Comparison of ENCODE assay signal across 1 cellular context in genomic region chr17:19720631-19721426, GRCh38.
TF ChIP-seq lines count a peak whose summit lies in the region.

No MANE protein-coding gene starts in this region.

TF ChIP-seq in HepG2, 621 proteins besides CTCF, POLR2A, EP300 and RAD21 (continued from another document and continues in another):
- TF ChIP-seq, protein P1, sequence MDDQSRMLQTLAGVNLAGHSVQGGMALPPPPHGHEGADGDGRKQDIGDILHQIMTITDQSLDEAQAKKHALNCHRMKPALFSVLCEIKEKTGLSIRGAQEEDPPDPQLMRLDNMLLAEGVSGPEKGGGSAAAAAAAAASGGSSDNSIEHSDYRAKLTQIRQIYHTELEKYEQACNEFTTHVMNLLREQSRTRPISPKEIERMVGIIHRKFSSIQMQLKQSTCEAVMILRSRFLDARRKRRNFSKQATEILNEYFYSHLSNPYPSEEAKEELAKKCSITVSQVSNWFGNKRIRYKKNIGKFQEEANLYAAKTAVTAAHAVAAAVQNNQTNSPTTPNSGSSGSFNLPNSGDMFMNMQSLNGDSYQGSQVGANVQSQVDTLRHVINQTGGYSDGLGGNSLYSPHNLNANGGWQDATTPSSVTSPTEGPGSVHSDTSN (CRISPR knock-in tag; IDR thresholded peaks at IDR 0.05; ENCODE audit: borderline replicate concordance): no peak
- 0 out of 2 replicates have a peak, but pooled peaks have one; percentile 47 for TF ChIP-seq ARNTL (CRISPR knock-in tag; IDR thresholded peaks at IDR 0.05)
- no peak for TF ChIP-seq HBP1 (CRISPR knock-in tag; IDR thresholded peaks at IDR 0.05; ENCODE audit: low read depth)
- no peak for TF ChIP-seq ZNF235 (CRISPR knock-in tag; IDR thresholded peaks at IDR 0.05; ENCODE audit: borderline replicate concordance)
- TF ChIP-seq NONO (IDR thresholded peaks at IDR 0.05): no peak
- TF ChIP-seq NONO (CRISPR knock-in tag; conservative IDR thresholded peaks at IDR 0.05): peak; percentile 88
- TF ChIP-seq DNMT3B (CRISPR knock-in tag; conservative IDR thresholded peaks at IDR 0.05): no peak
- TF ChIP-seq RFXAP (CRISPR knock-in tag; IDR thresholded peaks at IDR 0.05; ENCODE audit: borderline replicate concordance): peak; percentile 50; the same call in 1 of the 2 replicates
- TF ChIP-seq TFDP1 (CRISPR knock-in tag; IDR thresholded peaks at IDR 0.05; ENCODE audit: borderline replicate concordance): no peak; the same call in 1 of the 2 replicates
- no peak for TF ChIP-seq HNRNPH1 (optimal IDR thresholded peaks at IDR 0.05; ENCODE audit: low read depth, low read length)
- TF ChIP-seq ZGPAT (CRISPR knock-in tag; IDR thresholded peaks at IDR 0.05): peak; percentile 49; the same call in 1 of the 2 replicates
- TF ChIP-seq TCF7L2 (IDR thresholded peaks at IDR 0.05; ENCODE audit: low read depth, low read length): no peak
- TF ChIP-seq ZNF326 (CRISPR knock-in tag; IDR thresholded peaks at IDR 0.05; ENCODE audit: borderline replicate concordance): no peak
- no peak for TF ChIP-seq TAF1 (CRISPR knock-in tag; IDR thresholded peaks at IDR 0.05)
- TF ChIP-seq ZNF138 (CRISPR knock-in tag; IDR thresholded peaks at IDR 0.05; ENCODE audit: low read depth): no peak
- TF ChIP-seq, protein P2, sequence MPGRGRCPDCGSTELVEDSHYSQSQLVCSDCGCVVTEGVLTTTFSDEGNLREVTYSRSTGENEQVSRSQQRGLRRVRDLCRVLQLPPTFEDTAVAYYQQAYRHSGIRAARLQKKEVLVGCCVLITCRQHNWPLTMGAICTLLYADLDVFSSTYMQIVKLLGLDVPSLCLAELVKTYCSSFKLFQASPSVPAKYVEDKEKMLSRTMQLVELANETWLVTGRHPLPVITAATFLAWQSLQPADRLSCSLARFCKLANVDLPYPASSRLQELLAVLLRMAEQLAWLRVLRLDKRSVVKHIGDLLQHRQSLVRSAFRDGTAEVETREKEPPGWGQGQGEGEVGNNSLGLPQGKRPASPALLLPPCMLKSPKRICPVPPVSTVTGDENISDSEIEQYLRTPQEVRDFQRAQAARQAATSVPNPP (CRISPR knock-in tag; IDR thresholded peaks at IDR 0.05): no peak
- TF ChIP-seq RARG (CRISPR knock-in tag; IDR thresholded peaks at IDR 0.05; ENCODE audit: low read depth): no peak
- TF ChIP-seq EHMT2 (IDR thresholded peaks at IDR 0.05; ENCODE audit: borderline replicate concordance, low read depth, low read length): no peak
- no peak for TF ChIP-seq ATF6 (CRISPR knock-in tag; conservative IDR thresholded peaks at IDR 0.05)
- no peak for TF ChIP-seq ZNF281 (CRISPR knock-in tag; IDR thresholded peaks at IDR 0.05; ENCODE audit: borderline replicate concordance)
- no peak for TF ChIP-seq ASH2L (IDR thresholded peaks at IDR 0.05; ENCODE audit: insufficient read length, low read depth, low read length)
- no peak for TF ChIP-seq ZNF383 (CRISPR knock-in tag; IDR thresholded peaks at IDR 0.05; ENCODE audit: borderline replicate concordance)
- TF ChIP-seq ZBTB7A (CRISPR knock-in tag; IDR thresholded peaks at IDR 0.05): peak; percentile 77; the same call in 1 of the 2 replicates
- no peak for TF ChIP-seq ERF (CRISPR knock-in tag; IDR thresholded peaks at IDR 0.05)
- TF ChIP-seq NFATC3 (CRISPR knock-in tag; IDR thresholded peaks at IDR 0.05): no peak
- no peak for TF ChIP-seq ZNF282 (IDR thresholded peaks at IDR 0.05; ENCODE audit: partially characterized antibody)
- TF ChIP-seq PHF21A (CRISPR knock-in tag; IDR thresholded peaks at IDR 0.05): peak; percentile 88; the same call in 1 of the 2 replicates
- peak; percentile 23 for TF ChIP-seq ZNF18 (CRISPR knock-in tag; IDR thresholded peaks at IDR 0.05; ENCODE audit: insufficient replicate concordance)
- TF ChIP-seq, protein P3, sequence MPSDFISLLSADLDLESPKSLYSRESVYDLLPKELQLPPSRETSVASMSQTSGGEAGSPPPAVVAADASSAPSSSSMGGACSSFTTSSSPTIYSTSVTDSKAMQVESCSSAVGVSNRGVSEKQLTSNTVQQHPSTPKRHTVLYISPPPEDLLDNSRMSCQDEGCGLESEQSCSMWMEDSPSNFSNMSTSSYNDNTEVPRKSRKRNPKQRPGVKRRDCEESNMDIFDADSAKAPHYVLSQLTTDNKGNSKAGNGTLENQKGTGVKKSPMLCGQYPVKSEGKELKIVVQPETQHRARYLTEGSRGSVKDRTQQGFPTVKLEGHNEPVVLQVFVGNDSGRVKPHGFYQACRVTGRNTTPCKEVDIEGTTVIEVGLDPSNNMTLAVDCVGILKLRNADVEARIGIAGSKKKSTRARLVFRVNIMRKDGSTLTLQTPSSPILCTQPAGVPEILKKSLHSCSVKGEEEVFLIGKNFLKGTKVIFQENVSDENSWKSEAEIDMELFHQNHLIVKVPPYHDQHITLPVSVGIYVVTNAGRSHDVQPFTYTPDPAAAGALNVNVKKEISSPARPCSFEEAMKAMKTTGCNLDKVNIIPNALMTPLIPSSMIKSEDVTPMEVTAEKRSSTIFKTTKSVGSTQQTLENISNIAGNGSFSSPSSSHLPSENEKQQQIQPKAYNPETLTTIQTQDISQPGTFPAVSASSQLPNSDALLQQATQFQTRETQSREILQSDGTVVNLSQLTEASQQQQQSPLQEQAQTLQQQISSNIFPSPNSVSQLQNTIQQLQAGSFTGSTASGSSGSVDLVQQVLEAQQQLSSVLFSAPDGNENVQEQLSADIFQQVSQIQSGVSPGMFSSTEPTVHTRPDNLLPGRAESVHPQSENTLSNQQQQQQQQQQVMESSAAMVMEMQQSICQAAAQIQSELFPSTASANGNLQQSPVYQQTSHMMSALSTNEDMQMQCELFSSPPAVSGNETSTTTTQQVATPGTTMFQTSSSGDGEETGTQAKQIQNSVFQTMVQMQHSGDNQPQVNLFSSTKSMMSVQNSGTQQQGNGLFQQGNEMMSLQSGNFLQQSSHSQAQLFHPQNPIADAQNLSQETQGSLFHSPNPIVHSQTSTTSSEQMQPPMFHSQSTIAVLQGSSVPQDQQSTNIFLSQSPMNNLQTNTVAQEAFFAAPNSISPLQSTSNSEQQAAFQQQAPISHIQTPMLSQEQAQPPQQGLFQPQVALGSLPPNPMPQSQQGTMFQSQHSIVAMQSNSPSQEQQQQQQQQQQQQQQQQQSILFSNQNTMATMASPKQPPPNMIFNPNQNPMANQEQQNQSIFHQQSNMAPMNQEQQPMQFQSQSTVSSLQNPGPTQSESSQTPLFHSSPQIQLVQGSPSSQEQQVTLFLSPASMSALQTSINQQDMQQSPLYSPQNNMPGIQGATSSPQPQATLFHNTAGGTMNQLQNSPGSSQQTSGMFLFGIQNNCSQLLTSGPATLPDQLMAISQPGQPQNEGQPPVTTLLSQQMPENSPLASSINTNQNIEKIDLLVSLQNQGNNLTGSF (CRISPR knock-in tag; IDR thresholded peaks at IDR 0.05): no peak
- TF ChIP-seq, protein P4, sequence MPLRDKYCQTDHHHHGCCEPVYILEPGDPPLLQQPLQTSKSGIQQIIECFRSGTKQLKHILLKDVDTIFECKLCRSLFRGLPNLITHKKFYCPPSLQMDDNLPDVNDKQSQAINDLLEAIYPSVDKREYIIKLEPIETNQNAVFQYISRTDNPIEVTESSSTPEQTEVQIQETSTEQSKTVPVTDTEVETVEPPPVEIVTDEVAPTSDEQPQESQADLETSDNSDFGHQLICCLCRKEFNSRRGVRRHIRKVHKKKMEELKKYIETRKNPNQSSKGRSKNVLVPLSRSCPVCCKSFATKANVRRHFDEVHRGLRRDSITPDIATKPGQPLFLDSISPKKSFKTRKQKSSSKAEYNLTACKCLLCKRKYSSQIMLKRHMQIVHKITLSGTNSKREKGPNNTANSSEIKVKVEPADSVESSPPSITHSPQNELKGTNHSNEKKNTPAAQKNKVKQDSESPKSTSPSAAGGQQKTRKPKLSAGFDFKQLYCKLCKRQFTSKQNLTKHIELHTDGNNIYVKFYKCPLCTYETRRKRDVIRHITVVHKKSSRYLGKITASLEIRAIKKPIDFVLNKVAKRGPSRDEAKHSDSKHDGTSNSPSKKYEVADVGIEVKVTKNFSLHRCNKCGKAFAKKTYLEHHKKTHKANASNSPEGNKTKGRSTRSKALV (CRISPR knock-in tag; IDR thresholded peaks at IDR 0.05): no peak
- TF ChIP-seq ZNF234 (CRISPR knock-in tag; conservative IDR thresholded peaks at IDR 0.05): no peak
- no peak for TF ChIP-seq ZNF124 (CRISPR knock-in tag; IDR thresholded peaks at IDR 0.05)
